In genomic region chr5:79990598-79991507, GRCh38 we compare ENCODE assay signal across 8 cellular contexts. TPM values are rescaled to one million over a fixed set of nuclear protein-coding genes. Genes with fewer than 3 reads are reported as not detected.
DNase-seq lines count a peak whose midpoint lies in the region; TF ChIP-seq lines count a peak whose summit lies in the region.

TSS of gene MTX3 (minus strand) at chr5:79991262. CDS start at chr5:79991238, 24 bp downstream.

- H3K79me2 ChIP-seq in H9 (ENCODE audit: insufficient read depth, low read length), result no peaks in the 10 kb centered on the region

- H2BK12ac ChIP-seq in H9 (ENCODE audit: insufficient read length, low read depth, low read length), result no peak within 1 kb of the TSS

- no peak within 1 kb of the TSS for H2AFZ ChIP-seq in H9 (ENCODE audit: low read length)

- H3K23ac ChIP-seq in H9 (ENCODE audit: insufficient read length, low read depth, low read length), result no peak within 1 kb of the TSS

- H3K36me3 ChIP-seq in SK-N-MC (ENCODE audit: insufficient read depth, low read length), result peaks cover 33% of the 10 kb centered on the region

- H2BK20ac ChIP-seq in H9 (ENCODE audit: low read depth, low read length, poor library complexity, severe bottlenecking), result no peak within 1 kb of the TSS

- H3K9me3 ChIP-seq in H9 (ENCODE audit: control insufficient read depth, low read depth, low read length) (no peaks in the 10 kb centered on the region), SK-N-MC (ENCODE audit: low read depth, low read length) (no peaks in the 10 kb centered on the region)

- no peak within 1 kb of the TSS for H4K91ac ChIP-seq in H9 (ENCODE audit: insufficient read length, low read depth, low read length)

- TF ChIP-seq CTCF in H9 (conservative IDR thresholded peaks at IDR 0.05), result no peak; the same call in 2 of the 3 replicates

- H3K27me3 ChIP-seq in H9 (ENCODE audit: insufficient read depth, low read length), result no peaks in the 10 kb centered on the region

- H3K4me1 ChIP-seq in H9 (ENCODE audit: insufficient read depth, low read length), result no peaks in the 10 kb centered on the region

- peak within 1 kb of the TSS; percentile 94 for H3K4me3 ChIP-seq in SK-N-MC

- H3K4me3 Mint-ChIP-seq in H9, result peak within 1 kb of the TSS; percentile 88 to 94

- peak within 1 kb of the TSS; percentile 47 for H2BK5ac ChIP-seq in H9 (ENCODE audit: insufficient read length, low read length)

- peaks cover 11 to 30% (median 30%) of the 10 kb centered on the region in 3 experiments for H3K36me3 Mint-ChIP-seq in H9 (ENCODE audit: insufficient read depth in 1 of 3, low read depth in 3 of 3)

- no peak within 1 kb of the TSS for H2BK15ac ChIP-seq in H9 (ENCODE audit: low read depth, low read length)

- no peaks in the 10 kb centered on the region for H4K20me1 ChIP-seq in H9 (ENCODE audit: control insufficient read depth, insufficient read depth, insufficient read length)

- no peaks in the 10 kb centered on the region for H3K79me1 ChIP-seq in H9 (ENCODE audit: insufficient read depth, low read depth, low read length, poor library complexity, severe bottlenecking)

- peak within 1 kb of the TSS; percentile 95 for H3K14ac ChIP-seq in H9 (ENCODE audit: insufficient read depth, low read length)

- H3K27ac Mint-ChIP-seq in H9, result peak within 1 kb of the TSS; percentile 97 to 99 (median 98)

- H3T11ph ChIP-seq in H9 (ENCODE audit: low read length), result no peak within 1 kb of the TSS

- H2BK120ac ChIP-seq in H9 (ENCODE audit: low read depth, low read length, poor library complexity, severe bottlenecking), result no peak within 1 kb of the TSS

- peaks cover 19% of the 10 kb centered on the region for H3K27me3 Mint-ChIP-seq in H9 (ENCODE audit: low read depth)

- peak within 1 kb of the TSS; percentile 65 for H3K4me2 ChIP-seq in H9 (ENCODE audit: insufficient read depth, insufficient read length, low read length)

- peak within 1 kb of the TSS; percentile 46 for H4K5ac ChIP-seq in H9 (ENCODE audit: insufficient read length, low read depth, low read length)

- H3K23me2 ChIP-seq in H9 (ENCODE audit: insufficient read length, low read depth, low read length, poor library complexity, severe bottlenecking), result peaks cover 6% of the 10 kb centered on the region

- DNase-seq in ELR (ENCODE audit: low read depth), result peak; percentile 92
- peak; percentile 87 for DNase-seq in H9
- peak; percentile 93 for DNase-seq in NAMALWA (ENCODE audit: low spot score)
- peak; percentile 69 for DNase-seq in SK-N-MC (ENCODE audit: low read depth, low spot score)
- peak; percentile 90 for DNase-seq in activated naive CD4-positive, alpha-beta T cell treated with anti-CD3 and anti-CD28 coated beads, Interleukin-2, amount 50 U/mL, for 16 hours
- DNase-seq in globus pallidus (ENCODE audit: low spot score), result peak; percentile 80
- peak in 55 of 56 donors; percentile 38 to 93 (median 77) for DNase-seq in nucleus accumbens (lab: John Stamatoyannopoulos, UW)
- peak; percentile 93 for DNase-seq in superior temporal gyrus (ENCODE audit: extremely low spot score)

- H2AK5ac ChIP-seq in H9 (ENCODE audit: insufficient read length, low read length), result no peak within 1 kb of the TSS

- H3K27ac ChIP-seq in H9 (ENCODE audit: insufficient read length, low read depth, low read length) (peak within 1 kb of the TSS; percentile 37), SK-N-MC (peak within 1 kb of the TSS; percentile 78; the same call in 1 of the 2 replicates)

- H3K4ac ChIP-seq in H9 (ENCODE audit: low read depth, low read length), result no peak within 1 kb of the TSS

- H3K4me1 Mint-ChIP-seq in H9, result peaks cover 13 to 16% of the 10 kb centered on the region in 2 experiments

- no peak within 1 kb of the TSS for H3K56ac ChIP-seq in H9 (ENCODE audit: insufficient read length, low read depth, low read length)

- no CpG with 5 or more reads among the region's 50 CpGs for WGBS in H9 (ENCODE audit: extremely low coverage, insufficient read length, low lambda C conversion rate)

- H3K9ac ChIP-seq in H9 (ENCODE audit: extremely low read depth, insufficient read length, low read length) (peak within 1 kb of the TSS; percentile 83), SK-N-MC (ENCODE audit: insufficient read length) (peak within 1 kb of the TSS; percentile 87)

- H3K18ac ChIP-seq in H9 (ENCODE audit: insufficient read length, low read depth, low read length), result peak within 1 kb of the TSS; percentile 90

- no peaks in the 10 kb centered on the region for H3K9me3 Mint-ChIP-seq in H9

- peak within 1 kb of the TSS; percentile 44 for H4K8ac ChIP-seq in H9 (replicated peaks; ENCODE audit: insufficient read length, low read depth, low read length)

RNA-seq across cellular contexts. Expression of gene MTX3, which starts in this region (rescaled TPM):
- 22.3 and 24.1 TPM in 2 replicates for total RNA-seq in H9 (2021)

Comparison
In these comparisons a context has a peak if more than half of its experiments do, and no peak if none do; other contexts are left out.
1. Peak in every context shown above with its lines: DNase-seq, H3K4me3 ChIP-seq and H3K27ac ChIP-seq.